ENCODE assay signal across 9 cellular contexts in genomic region chr10:118259288-118259906, GRCh38.
DNase-seq lines count a peak whose midpoint lies in the region; ATAC-seq and TF ChIP-seq lines count a peak whose summit lies in the region.
"Had no signal": no experiment of that assay in that cellular context is flagged by ENCODE, and none has a peak within 500 bp of the region (broad histone marks: within the 10 kb centered on the region; RNA-seq: fewer than 3 reads in every experiment).

No MANE protein-coding gene starts in this region.

- H3K9me3 ChIP-seq in BE2C (no peaks in the 10 kb centered on the region), right lobe of liver (no peaks in the 10 kb centered on the region)

- 14% methylated on average over 4 of the region's 4 CpGs for WGBS in right lobe of liver (ENCODE audit: insufficient coverage, low coverage, low lambda C conversion rate, missing lambda C conversion rate)

- TF ChIP-seq POLR2A in right lobe of liver (IDR thresholded peaks at IDR 0.05), result no peak

- H3K9me3 Mint-ChIP-seq in activated naive CD8-positive, alpha-beta T cell treated with anti-CD3 and anti-CD28 coated beads, Interleukin-2, amount 50 U/mL, for 24 hours, result no peaks in the 10 kb centered on the region

- H3K27me3 Mint-ChIP-seq in activated naive CD8-positive, alpha-beta T cell treated with anti-CD3 and anti-CD28 coated beads, Interleukin-2, amount 50 U/mL, for 24 hours, result peaks cover 54% of the 10 kb centered on the region

- H3K4me3 ChIP-seq in BE2C (ENCODE audit: low read depth, low read length), result no peak overlapping the region
- H3K4me3 ChIP-seq in right lobe of liver, result no peak overlapping the region

- H3K36me3 ChIP-seq in BE2C, result no peaks in the 10 kb centered on the region
- no peaks in the 10 kb centered on the region for H3K36me3 ChIP-seq in right lobe of liver

- no peaks in the 10 kb centered on the region for H3K4me1 Mint-ChIP-seq in activated naive CD8-positive, alpha-beta T cell treated with anti-CD3 and anti-CD28 coated beads, Interleukin-2, amount 50 U/mL, for 24 hours

- no peak overlapping the region for H3K4me3 Mint-ChIP-seq in activated naive CD8-positive, alpha-beta T cell treated with anti-CD3 and anti-CD28 coated beads, Interleukin-2, amount 50 U/mL, for 24 hours

- H3K4me1 ChIP-seq in BE2C (peaks cover 11% of the 10 kb centered on the region), right lobe of liver (no peaks in the 10 kb centered on the region)

- no peak for ATAC-seq in activated naive CD8-positive, alpha-beta T cell treated with anti-CD3 and anti-CD28 coated beads, Interleukin-2, amount 50 U/mL, for 24 hours
- ATAC-seq in right lobe of liver (peak; percentile 42 to 59 (median 48)), HG02840 (IDR thresholded peaks at IDR 0.05; ENCODE audit: low FRiP score, unreplicated experiment) (no peak)

- intact Hi-C loops in right lobe of liver (cut with DNase I), result no loop called here

- peak; percentile 87 for TF ChIP-seq CTCF in BE2C (IDR thresholded peaks at IDR 0.05; ENCODE audit: low read depth, low read length)
- TF ChIP-seq CTCF in GM20000 (IDR thresholded peaks at IDR 0.05; ENCODE audit: extremely low read depth, missing control alignments), result peak; percentile 30
- TF ChIP-seq CTCF in right lobe of liver (IDR thresholded peaks at IDR 0.05), result peak; percentile 21 to 57 (median 40)

- H3K27ac ChIP-seq in right lobe of liver, result no peak overlapping the region
- H3K27ac ChIP-seq: epithelial cell of prostate had no signal

- H3K27ac Mint-ChIP-seq in activated naive CD8-positive, alpha-beta T cell treated with anti-CD3 and anti-CD28 coated beads, Interleukin-2, amount 50 U/mL, for 24 hours, result no peak overlapping the region

- peaks cover 8% of the 10 kb centered on the region; the same call in 1 of the 2 replicates for H3K27me3 ChIP-seq in BE2C
- H3K27me3 ChIP-seq in right lobe of liver, result peaks cover 0 to 15% of the 10 kb centered on the region in 2 donors

- DNase-seq in BE2C (peak; percentile 71), GM20000 (ENCODE audit: low spot score) (peak; percentile 39), NAMALWA (ENCODE audit: low spot score) (peak; percentile 55), right lobe of liver (no peak), NCI-H2081 (lab: John Stamatoyannopoulos, UW) (no peak), amniotic stem cell (lab: John Stamatoyannopoulos, UW) (no peak)
- peak; percentile 43 for DNase-seq in activated naive CD8-positive, alpha-beta T cell treated with anti-CD3 and anti-CD28 coated beads, Interleukin-2, amount 50 U/mL, for 24 hours

- H3K36me3 Mint-ChIP-seq in activated naive CD8-positive, alpha-beta T cell treated with anti-CD3 and anti-CD28 coated beads, Interleukin-2, amount 50 U/mL, for 24 hours (ENCODE audit: low read depth), result no peaks in the 10 kb centered on the region

Comparison
In these comparisons a context has a peak if more than half of its experiments do, and no peak if none do; other contexts are left out.
1. DNase-seq: peak in BE2C (single experiment), GM20000 (single experiment), NAMALWA (single experiment) and activated naive CD8-positive, alpha-beta T cell treated with anti-CD3 and anti-CD28 coated beads, Interleukin-2, amount 50 U/mL, for 24 hours (single experiment); none in right lobe of liver (0 of 3), NCI-H2081 (0 of 2) and amniotic stem cell (single experiment).
2. CTCF ChIP-seq: peak in every context shown above with its lines; median percentile 87 in BE2C; 40 in right lobe of liver; 30 in GM20000.
3. ATAC-seq: peak in right lobe of liver (4 of 4); none in activated naive CD8-positive, alpha-beta T cell treated with anti-CD3 and anti-CD28 coated beads, Interleukin-2, amount 50 U/mL, for 24 hours (single experiment) and HG02840 (single experiment).